In the genomic region with DNA sequence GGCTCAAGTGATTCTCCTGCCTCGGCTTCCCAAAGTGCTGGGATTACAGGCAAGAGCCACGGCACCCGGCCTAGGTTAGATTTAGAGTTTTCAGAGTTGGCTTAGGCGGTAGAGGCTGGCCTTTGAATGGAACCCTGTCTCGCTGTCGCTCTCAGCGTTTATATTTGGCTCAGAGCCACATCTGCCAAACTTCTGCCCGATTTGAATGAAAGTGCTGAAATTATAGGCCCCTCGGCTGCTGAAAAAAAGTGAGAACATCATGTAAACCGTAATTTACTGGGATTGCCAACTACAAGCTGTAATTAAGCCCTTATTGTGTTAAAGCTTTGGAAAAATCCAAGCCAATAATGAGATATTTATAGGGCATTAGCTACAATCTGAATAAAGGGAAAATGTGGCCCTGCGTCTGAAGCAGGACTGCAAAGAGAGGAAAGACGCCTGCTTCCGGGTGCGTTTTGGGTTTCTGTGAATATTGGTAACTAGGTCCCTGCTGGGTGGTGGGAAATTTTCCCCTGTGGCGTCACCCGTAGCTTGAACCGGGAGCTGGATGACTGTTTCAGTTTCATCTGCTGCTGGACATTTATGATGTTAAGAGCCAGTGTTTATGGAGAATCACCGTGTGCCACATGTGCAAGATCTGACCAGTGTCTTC, we compare ENCODE assay signal across 12 cellular contexts. TPM values are rescaled to one million over a fixed set of nuclear protein-coding genes. Genes with fewer than 3 reads are reported as not detected.
DNase-seq lines count a peak whose midpoint lies in the region; ATAC-seq, FAIRE-seq and TF ChIP-seq lines count a peak whose summit lies in the region.
"Had no signal": no experiment of that assay in that cellular context is flagged by ENCODE, and none has a peak within 500 bp of the region (broad histone marks: within the 10 kb centered on the region; RNA-seq: fewer than 3 reads in every experiment).

No MANE protein-coding gene starts in this region.

- H3K4me3 ChIP-seq in left ventricle myocardium inferior: no peak overlapping the region
- peak overlapping the region in 1 of 2 donors; percentile 36 for H3K4me3 ChIP-seq in neuronal stem cell (ENCODE audit: low read length in 2 of 2)
- H3K4me3 ChIP-seq: mucosa of descending colon had no signal

- H3K23ac ChIP-seq in neuronal stem cell (ENCODE audit: low read depth, low read length, poor library complexity): no peak overlapping the region

- H3K4me1 ChIP-seq in left ventricle myocardium inferior (peaks cover 94% of the 10 kb centered on the region), neuronal stem cell (ENCODE audit: control insufficient read depth in 2 of 2, insufficient read depth in 1 of 2, low read depth in 1 of 2, low read length in 2 of 2) (no peaks in the 10 kb centered on the region)

- POLR2A ChIA-PET in WTC11 (lab: Charles Lee): interaction anchor here (1.1 kb wide), 1 partner anchor 26 kb away, joined by 3 read pairs; the partner anchor contains the start of gene QTRT1

- WGBS in neuronal stem cell (ENCODE audit: extremely low coverage in 2 of 2, insufficient read length in 2 of 2, insufficient replicate concordance in 1 of 2), 2 donors: no CpG with 5 or more reads among the region's 18 CpGs

- H3K36me3 Mint-ChIP-seq in WTC11 (peaks cover 3% of the 10 kb centered on the region; the same call in 1 of the 2 replicates), type B pancreatic cell (peaks cover 6% of the 10 kb centered on the region)

- H3K9me3 Mint-ChIP-seq in WTC11 (no peaks in the 10 kb centered on the region), type B pancreatic cell (no peaks in the 10 kb centered on the region)

- no peak overlapping the region for H2BK12ac ChIP-seq in neuronal stem cell (ENCODE audit: low read length)

- peaks cover 9% of the 10 kb centered on the region for H3K79me1 ChIP-seq in neuronal stem cell (ENCODE audit: low read depth, low read length)

- no peak for TF ChIP-seq CTCF in left ventricle myocardium inferior (IDR thresholded peaks at IDR 0.05; ENCODE audit: borderline replicate concordance)
- TF ChIP-seq CTCF in WTC11 (IDR thresholded peaks at IDR 0.05): no peak
- no peak for TF ChIP-seq CTCF in type B pancreatic cell (conservative IDR thresholded peaks at IDR 0.05)

- peak overlapping the region; percentile 91 for H3K27ac ChIP-seq in left ventricle myocardium inferior (replicated peaks)
- H3K27ac ChIP-seq in neuronal stem cell (replicated peaks; ENCODE audit: low read length): no peak overlapping the region

- no peak for ATAC-seq in Right ventricle myocardium superior (ENCODE audit: poor library complexity)
- ATAC-seq in WTC11: no peak
- ATAC-seq in HG03097 (IDR thresholded peaks at IDR 0.05; ENCODE audit: low FRiP score, unreplicated experiment): no peak

- FAIRE-seq in GM12892 (lab: Jason Lieb, UNC): no peak
- FAIRE-seq: astrocyte, endothelial cell of umbilical vein had no signal

- no peak overlapping the region for H3K14ac ChIP-seq in neuronal stem cell (ENCODE audit: low read length)

- TF ChIP-seq POLR2A in GM12892 (IDR thresholded peaks at IDR 0.05; ENCODE audit: low read depth, low read length): no peak

- H3K27me3 Mint-ChIP-seq in WTC11 (ENCODE audit: low read depth): no peaks in the 10 kb centered on the region
- no peaks in the 10 kb centered on the region for H3K27me3 Mint-ChIP-seq in type B pancreatic cell

- H3K4me3 Mint-ChIP-seq in WTC11: no peak overlapping the region
- H3K4me3 Mint-ChIP-seq in type B pancreatic cell: no peak overlapping the region

- H3K4me1 Mint-ChIP-seq in WTC11: 0 out of 2 replicates have a peak, but pooled peaks cover 3% of the 10 kb centered on the region
- peaks cover 21% of the 10 kb centered on the region for H3K4me1 Mint-ChIP-seq in type B pancreatic cell (ENCODE audit: unreplicated experiment)

- H4K8ac ChIP-seq in neuronal stem cell (ENCODE audit: low read depth, low read length): no peak overlapping the region

- no peak overlapping the region for H2BK15ac ChIP-seq in neuronal stem cell (ENCODE audit: low read length)

- H4K91ac ChIP-seq in neuronal stem cell (ENCODE audit: low read depth, low read length, poor library complexity): no peak overlapping the region

- no peak overlapping the region for H2BK5ac ChIP-seq in neuronal stem cell (ENCODE audit: low read length)

- no peak overlapping the region for H3K9ac ChIP-seq in neuronal stem cell (ENCODE audit: low read depth, low read length, poor library complexity)

- H3K4ac ChIP-seq in neuronal stem cell (ENCODE audit: low read length): no peak overlapping the region

- no peaks in the 10 kb centered on the region for H3K9me3 ChIP-seq in left ventricle myocardium inferior (replicated peaks)
- no peaks in the 10 kb centered on the region for H3K9me3 ChIP-seq in neuronal stem cell (replicated peaks in 1 of 2; ENCODE audit: control insufficient read depth in 2 of 2, insufficient read depth in 1 of 2, low read depth in 1 of 2, low read length in 2 of 2)
- H3K9me3 ChIP-seq: BE2C, mucosa of descending colon had no signal

- H2AFZ ChIP-seq in neuronal stem cell (ENCODE audit: low read length): no peak overlapping the region

- no peak overlapping the region for H2AK5ac ChIP-seq in neuronal stem cell (ENCODE audit: low read depth, low read length)

- CTCF ChIA-PET in WTC11 (lab: Charles Lee): interaction anchor here (1.0 to 1.1 kb wide), 2 partner anchors 10 to 131 kb away, joined by 3 to 7 read pairs; partner anchors contain the start of gene DNM2

- no peak for DNase-seq in left ventricle myocardium inferior
- DNase-seq in Right ventricle myocardium superior: no peak
- DNase-seq in WTC11 (ENCODE audit: low spot score): no peak
- DNase-seq in inferior parietal cortex (ENCODE audit: extremely low spot score): peak; percentile 72
- DNase-seq in type B pancreatic cell (ENCODE audit: extremely low spot score, unreplicated experiment): no peak
- no peak for DNase-seq in neuronal stem cell (ENCODE audit: low spot score)
- no peak for DNase-seq in GM12892 (ENCODE audit: insufficient read length)
- DNase-seq: BE2C, mucosa of descending colon had no signal

- H3K18ac ChIP-seq in neuronal stem cell (ENCODE audit: low read length): no peak overlapping the region

- H3K36me3 ChIP-seq in left ventricle myocardium inferior (no peaks in the 10 kb centered on the region), neuronal stem cell (replicated peaks in 1 of 2; ENCODE audit: control insufficient read depth in 2 of 2, insufficient read depth in 2 of 2, low read length in 2 of 2) (peaks cover 7 to 14% of the 10 kb centered on the region in 2 donors)

- H3K27me3 ChIP-seq in left ventricle myocardium inferior (ENCODE audit: low read depth) (no peaks in the 10 kb centered on the region), neuronal stem cell (ENCODE audit: control insufficient read depth in 3 of 3, insufficient read depth in 3 of 3, low read depth in 1 of 3, low read length in 3 of 3) (no peaks in the 10 kb centered on the region)
- H3K27me3 ChIP-seq: BE2C had no signal

- intact Hi-C loops in left ventricle myocardium inferior (cut with micrococcal nuclease) (no loop called here), Right ventricle myocardium superior (cut with DNase I) (no loop called here)

- H3K27ac Mint-ChIP-seq in WTC11 (peak overlapping the region; percentile 51), type B pancreatic cell (peak overlapping the region; percentile 34)

- H3K4me2 ChIP-seq in neuronal stem cell (ENCODE audit: insufficient read depth, low read length, poor library complexity, severe bottlenecking): no peak overlapping the region

- H2BK120ac ChIP-seq in neuronal stem cell (ENCODE audit: low read depth, low read length): no peak overlapping the region

TF ChIP-seq in WTC11, 78 proteins besides CTCF, POLR2A, EP300 and RAD21 (continues in another document):
- TF ChIP-seq, protein P1, sequence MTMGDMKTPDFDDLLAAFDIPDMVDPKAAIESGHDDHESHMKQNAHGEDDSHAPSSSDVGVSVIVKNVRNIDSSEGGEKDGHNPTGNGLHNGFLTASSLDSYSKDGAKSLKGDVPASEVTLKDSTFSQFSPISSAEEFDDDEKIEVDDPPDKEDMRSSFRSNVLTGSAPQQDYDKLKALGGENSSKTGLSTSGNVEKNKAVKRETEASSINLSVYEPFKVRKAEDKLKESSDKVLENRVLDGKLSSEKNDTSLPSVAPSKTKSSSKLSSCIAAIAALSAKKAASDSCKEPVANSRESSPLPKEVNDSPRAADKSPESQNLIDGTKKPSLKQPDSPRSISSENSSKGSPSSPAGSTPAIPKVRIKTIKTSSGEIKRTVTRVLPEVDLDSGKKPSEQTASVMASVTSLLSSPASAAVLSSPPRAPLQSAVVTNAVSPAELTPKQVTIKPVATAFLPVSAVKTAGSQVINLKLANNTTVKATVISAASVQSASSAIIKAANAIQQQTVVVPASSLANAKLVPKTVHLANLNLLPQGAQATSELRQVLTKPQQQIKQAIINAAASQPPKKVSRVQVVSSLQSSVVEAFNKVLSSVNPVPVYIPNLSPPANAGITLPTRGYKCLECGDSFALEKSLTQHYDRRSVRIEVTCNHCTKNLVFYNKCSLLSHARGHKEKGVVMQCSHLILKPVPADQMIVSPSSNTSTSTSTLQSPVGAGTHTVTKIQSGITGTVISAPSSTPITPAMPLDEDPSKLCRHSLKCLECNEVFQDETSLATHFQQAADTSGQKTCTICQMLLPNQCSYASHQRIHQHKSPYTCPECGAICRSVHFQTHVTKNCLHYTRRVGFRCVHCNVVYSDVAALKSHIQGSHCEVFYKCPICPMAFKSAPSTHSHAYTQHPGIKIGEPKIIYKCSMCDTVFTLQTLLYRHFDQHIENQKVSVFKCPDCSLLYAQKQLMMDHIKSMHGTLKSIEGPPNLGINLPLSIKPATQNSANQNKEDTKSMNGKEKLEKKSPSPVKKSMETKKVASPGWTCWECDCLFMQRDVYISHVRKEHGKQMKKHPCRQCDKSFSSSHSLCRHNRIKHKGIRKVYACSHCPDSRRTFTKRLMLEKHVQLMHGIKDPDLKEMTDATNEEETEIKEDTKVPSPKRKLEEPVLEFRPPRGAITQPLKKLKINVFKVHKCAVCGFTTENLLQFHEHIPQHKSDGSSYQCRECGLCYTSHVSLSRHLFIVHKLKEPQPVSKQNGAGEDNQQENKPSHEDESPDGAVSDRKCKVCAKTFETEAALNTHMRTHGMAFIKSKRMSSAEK (CRISPR knock-in tag; IDR thresholded peaks at IDR 0.05; ENCODE audit: borderline replicate concordance): no peak
- TF ChIP-seq CREB1 (CRISPR knock-in tag; IDR thresholded peaks at IDR 0.05) (no peak), ZNF416 (CRISPR knock-in tag; IDR thresholded peaks at IDR 0.05) (no peak), RORB (CRISPR knock-in tag; IDR thresholded peaks at IDR 0.05) (no peak)

RNA-seq across cellular contexts. Expression of gene DNM2, which starts 9.8 kb away (rescaled TPM):
- total RNA-seq in left ventricle myocardium inferior (156 TPM), Right ventricle myocardium superior (180 TPM), WTC11 (2021) (120 to 131 TPM (median 123 TPM) in 3 replicates), type B pancreatic cell (ENCODE audit: low replicate concordance) (119 and 123 TPM in 2 replicates)
- polyA plus RNA-seq in neuronal stem cell (2013, experiment 1 of 2): 49.9 TPM
- 49.9 TPM for polyA plus RNA-seq in neuronal stem cell (2013, experiment 2 of 2)
- 67.1 TPM for polyA plus RNA-seq in GM12892 (2012; ENCODE audit: missing spikeins)

RNA-seq across cellular contexts. Expression of gene QTRT1, which starts 26.5 kb away (rescaled TPM):
- total RNA-seq in left ventricle myocardium inferior (30.5 TPM), Right ventricle myocardium superior (24.8 TPM), WTC11 (2021) (67.6 to 72.6 TPM (median 69.6 TPM) in 3 replicates), type B pancreatic cell (ENCODE audit: low replicate concordance) (39.2 and 67.7 TPM in 2 replicates)
- 17.9 TPM for polyA plus RNA-seq in neuronal stem cell (2013, experiment 1 of 2)
- polyA plus RNA-seq in neuronal stem cell (2013, experiment 2 of 2): 16.9 TPM
- polyA plus RNA-seq in GM12892 (2012; ENCODE audit: missing spikeins): 33.5 TPM
